Comparison of ENCODE assay signal across 1 cellular context in the genomic region with DNA sequence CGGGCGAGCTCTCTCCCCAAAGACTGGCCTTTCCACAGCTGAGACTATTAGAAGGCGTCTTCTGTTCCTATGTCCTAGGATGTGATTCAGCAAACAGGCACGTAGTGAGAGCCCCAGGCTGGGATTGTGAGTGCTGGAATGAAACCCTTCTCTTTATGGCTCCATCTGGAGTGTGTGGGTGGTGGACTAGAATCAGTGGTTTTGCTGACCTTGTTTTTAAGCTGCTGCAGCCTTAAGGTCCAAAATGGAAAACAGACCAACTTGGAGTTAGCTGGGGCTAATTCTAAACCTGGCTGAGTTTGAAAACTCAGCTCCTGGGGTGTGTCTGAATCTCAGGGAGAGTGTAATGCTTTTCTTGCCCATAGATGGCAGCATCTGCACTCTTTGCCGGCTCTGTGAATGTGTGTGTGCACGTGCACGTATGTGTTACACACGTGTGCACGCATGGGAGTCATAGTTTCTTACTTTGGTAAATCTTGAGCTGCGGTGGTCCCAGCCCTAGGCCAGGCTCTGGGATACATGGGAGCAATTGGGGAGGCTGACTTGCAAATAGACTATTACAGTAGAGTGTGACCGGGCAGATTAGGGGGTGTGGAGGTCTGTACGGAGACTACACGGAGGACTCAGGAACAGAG.
TF ChIP-seq lines count a peak whose summit lies in the region.

No MANE protein-coding gene starts in this region.

TF ChIP-seq in K562, 482 proteins besides CTCF, POLR2A, EP300 and RAD21 (continued from another document and continues in another):
- TF ChIP-seq, protein P1, sequence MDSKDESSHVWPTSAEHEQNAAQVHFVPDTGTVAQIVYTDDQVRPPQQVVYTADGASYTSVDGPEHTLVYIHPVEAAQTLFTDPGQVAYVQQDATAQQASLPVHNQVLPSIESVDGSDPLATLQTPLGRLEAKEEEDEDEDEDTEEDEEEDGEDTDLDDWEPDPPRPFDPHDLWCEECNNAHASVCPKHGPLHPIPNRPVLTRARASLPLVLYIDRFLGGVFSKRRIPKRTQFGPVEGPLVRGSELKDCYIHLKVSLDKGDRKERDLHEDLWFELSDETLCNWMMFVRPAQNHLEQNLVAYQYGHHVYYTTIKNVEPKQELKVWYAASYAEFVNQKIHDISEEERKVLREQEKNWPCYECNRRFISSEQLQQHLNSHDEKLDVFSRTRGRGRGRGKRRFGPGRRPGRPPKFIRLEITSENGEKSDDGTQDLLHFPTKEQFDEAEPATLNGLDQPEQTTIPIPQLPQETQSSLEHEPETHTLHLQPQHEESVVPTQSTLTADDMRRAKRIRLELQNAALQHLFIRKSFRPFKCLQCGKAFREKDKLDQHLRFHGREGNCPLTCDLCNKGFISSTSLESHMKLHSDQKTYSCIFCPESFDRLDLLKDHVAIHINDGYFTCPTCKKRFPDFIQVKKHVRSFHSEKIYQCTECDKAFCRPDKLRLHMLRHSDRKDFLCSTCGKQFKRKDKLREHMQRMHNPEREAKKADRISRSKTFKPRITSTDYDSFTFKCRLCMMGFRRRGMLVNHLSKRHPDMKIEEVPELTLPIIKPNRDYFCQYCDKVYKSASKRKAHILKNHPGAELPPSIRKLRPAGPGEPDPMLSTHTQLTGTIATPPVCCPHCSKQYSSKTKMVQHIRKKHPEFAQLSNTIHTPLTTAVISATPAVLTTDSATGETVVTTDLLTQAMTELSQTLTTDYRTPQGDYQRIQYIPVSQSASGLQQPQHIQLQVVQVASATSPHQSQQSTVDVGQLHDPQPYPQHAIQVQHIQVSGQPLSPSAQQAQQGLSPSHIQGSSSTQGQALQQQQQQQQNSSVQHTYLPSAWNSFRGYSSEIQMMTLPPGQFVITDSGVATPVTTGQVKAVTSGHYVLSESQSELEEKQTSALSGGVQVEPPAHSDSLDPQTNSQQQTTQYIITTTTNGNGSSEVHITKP (IDR thresholded peaks at IDR 0.05; ENCODE audit: partially characterized antibody) = no peak
- TF ChIP-seq, protein P2, sequence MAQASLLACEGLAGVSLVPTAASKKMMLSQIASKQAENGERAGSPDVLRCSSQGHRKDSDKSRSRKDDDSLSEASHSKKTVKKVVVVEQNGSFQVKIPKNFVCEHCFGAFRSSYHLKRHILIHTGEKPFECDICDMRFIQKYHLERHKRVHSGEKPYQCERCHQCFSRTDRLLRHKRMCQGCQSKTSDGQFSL (CRISPR knock-in tag; IDR thresholded peaks at IDR 0.05) = no peak
- TF ChIP-seq, protein P2 (tag; IDR thresholded peaks at IDR 0.05) = no peak
- peak; percentile 32; the same call in 1 of the 2 replicates for TF ChIP-seq JUND (IDR thresholded peaks at IDR 0.05; ENCODE audit: borderline replicate concordance, low read depth, low read length)
- peak; percentile 51; the same call in 2 of the 3 replicates for TF ChIP-seq JUND (tag; IDR thresholded peaks at IDR 0.05; ENCODE audit: borderline replicate concordance, low read depth, low read length)
- peak; percentile 9 to 63; a peak in 1 of 4 replicates for TF ChIP-seq TEAD1 (CRISPR knock-in tag; IDR thresholded peaks at IDR 0.05)
- TF ChIP-seq STAG1 (CRISPR knock-in tag; IDR thresholded peaks at IDR 0.05; ENCODE audit: borderline replicate concordance) = no peak
- TF ChIP-seq, protein P3, sequence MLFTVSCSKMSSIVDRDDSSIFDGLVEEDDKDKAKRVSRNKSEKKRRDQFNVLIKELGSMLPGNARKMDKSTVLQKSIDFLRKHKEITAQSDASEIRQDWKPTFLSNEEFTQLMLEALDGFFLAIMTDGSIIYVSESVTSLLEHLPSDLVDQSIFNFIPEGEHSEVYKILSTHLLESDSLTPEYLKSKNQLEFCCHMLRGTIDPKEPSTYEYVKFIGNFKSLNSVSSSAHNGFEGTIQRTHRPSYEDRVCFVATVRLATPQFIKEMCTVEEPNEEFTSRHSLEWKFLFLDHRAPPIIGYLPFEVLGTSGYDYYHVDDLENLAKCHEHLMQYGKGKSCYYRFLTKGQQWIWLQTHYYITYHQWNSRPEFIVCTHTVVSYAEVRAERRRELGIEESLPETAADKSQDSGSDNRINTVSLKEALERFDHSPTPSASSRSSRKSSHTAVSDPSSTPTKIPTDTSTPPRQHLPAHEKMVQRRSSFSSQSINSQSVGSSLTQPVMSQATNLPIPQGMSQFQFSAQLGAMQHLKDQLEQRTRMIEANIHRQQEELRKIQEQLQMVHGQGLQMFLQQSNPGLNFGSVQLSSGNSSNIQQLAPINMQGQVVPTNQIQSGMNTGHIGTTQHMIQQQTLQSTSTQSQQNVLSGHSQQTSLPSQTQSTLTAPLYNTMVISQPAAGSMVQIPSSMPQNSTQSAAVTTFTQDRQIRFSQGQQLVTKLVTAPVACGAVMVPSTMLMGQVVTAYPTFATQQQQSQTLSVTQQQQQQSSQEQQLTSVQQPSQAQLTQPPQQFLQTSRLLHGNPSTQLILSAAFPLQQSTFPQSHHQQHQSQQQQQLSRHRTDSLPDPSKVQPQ (CRISPR knock-in tag; IDR thresholded peaks at IDR 0.05; ENCODE audit: borderline replicate concordance) = peak; percentile 90
- TF ChIP-seq CEBPB (tag; IDR thresholded peaks at IDR 0.05) = no peak
- no peak for TF ChIP-seq FOXJ3 (CRISPR knock-in tag; IDR thresholded peaks at IDR 0.05)
- peak; percentile 49; the same call in 1 of the 2 replicates for TF ChIP-seq ATF7 (IDR thresholded peaks at IDR 0.05)
- TF ChIP-seq NBN (IDR thresholded peaks at IDR 0.05; ENCODE audit: low read depth) = peak; percentile 67; the same call in 1 of the 2 replicates
- TF ChIP-seq ZNF436 (CRISPR knock-in tag; IDR thresholded peaks at IDR 0.05) = no peak
- TF ChIP-seq FOXK2 (conservative IDR thresholded peaks at IDR 0.05 in 1 of 2, IDR thresholded peaks at IDR 0.05 in 1 of 2; ENCODE audit: low read depth in 2 of 2) = peak in 1 of 2 experiments; percentile 73; a peak in 2 of 4 replicates
- TF ChIP-seq FOXK1 (CRISPR knock-in tag; IDR thresholded peaks at IDR 0.05; ENCODE audit: borderline replicate concordance) = peak; percentile 90
- TF ChIP-seq HNRNPUL1 (IDR thresholded peaks at IDR 0.05; ENCODE audit: low read length) = no peak
- no peak for TF ChIP-seq SRSF9 (IDR thresholded peaks at IDR 0.05; ENCODE audit: borderline replicate concordance, low read depth, low read length)
- TF ChIP-seq ZKSCAN3 (CRISPR knock-in tag; IDR thresholded peaks at IDR 0.05) = no peak
- no peak for TF ChIP-seq TRIM28 (IDR thresholded peaks at IDR 0.05)
- TF ChIP-seq TBL1XR1 (IDR thresholded peaks at IDR 0.05; ENCODE audit: low read length in 2 of 2) = no peak
- TF ChIP-seq ZNF695 (CRISPR knock-in tag; IDR thresholded peaks at IDR 0.05) = no peak
- peak; percentile 17 for TF ChIP-seq ZNF146 (CRISPR knock-in tag; IDR thresholded peaks at IDR 0.05; ENCODE audit: unreplicated experiment)
- no peak for TF ChIP-seq SAP30 (IDR thresholded peaks at IDR 0.05; ENCODE audit: borderline replicate concordance, insufficient read depth, low read depth, low read length, poor library complexity, severe bottlenecking)
- no peak for TF ChIP-seq SMAD1 (IDR thresholded peaks at IDR 0.05; ENCODE audit: low read depth, low read length, partially characterized antibody)
- TF ChIP-seq HNRNPH1 (optimal IDR thresholded peaks at IDR 0.05; ENCODE audit: low read depth, low read length) = no peak
- peak; percentile 76; the same call in 1 of the 2 replicates for TF ChIP-seq ZNF232 (CRISPR knock-in tag; IDR thresholded peaks at IDR 0.05)
- TF ChIP-seq ZNF589 (CRISPR knock-in tag; IDR thresholded peaks at IDR 0.05; ENCODE audit: low read depth) = no peak
- peak; percentile 69; the same call in 1 of the 2 replicates for TF ChIP-seq CXXC5 (CRISPR knock-in tag; IDR thresholded peaks at IDR 0.05)
- TF ChIP-seq ZFX (CRISPR knock-in tag; IDR thresholded peaks at IDR 0.05) = peak; percentile 55; the same call in 1 of the 2 replicates
- TF ChIP-seq, protein P4, sequence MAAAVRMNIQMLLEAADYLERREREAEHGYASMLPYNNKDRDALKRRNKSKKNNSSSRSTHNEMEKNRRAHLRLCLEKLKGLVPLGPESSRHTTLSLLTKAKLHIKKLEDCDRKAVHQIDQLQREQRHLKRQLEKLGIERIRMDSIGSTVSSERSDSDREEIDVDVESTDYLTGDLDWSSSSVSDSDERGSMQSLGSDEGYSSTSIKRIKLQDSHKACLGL (CRISPR knock-in tag; IDR thresholded peaks at IDR 0.05; ENCODE audit: borderline replicate concordance, poor library complexity, severe bottlenecking) = peak; percentile 7
- TF ChIP-seq, protein P5, sequence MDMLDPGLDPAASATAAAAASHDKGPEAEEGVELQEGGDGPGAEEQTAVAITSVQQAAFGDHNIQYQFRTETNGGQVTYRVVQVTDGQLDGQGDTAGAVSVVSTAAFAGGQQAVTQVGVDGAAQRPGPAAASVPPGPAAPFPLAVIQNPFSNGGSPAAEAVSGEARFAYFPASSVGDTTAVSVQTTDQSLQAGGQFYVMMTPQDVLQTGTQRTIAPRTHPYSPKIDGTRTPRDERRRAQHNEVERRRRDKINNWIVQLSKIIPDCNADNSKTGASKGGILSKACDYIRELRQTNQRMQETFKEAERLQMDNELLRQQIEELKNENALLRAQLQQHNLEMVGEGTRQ (CRISPR knock-in tag; IDR thresholded peaks at IDR 0.05) = no peak; the same call in 1 of the 2 replicates
- TF ChIP-seq RBM39 (optimal IDR thresholded peaks at IDR 0.05; ENCODE audit: low read depth, low read length) = peak; percentile 33
- no peak for TF ChIP-seq ZNF175 (CRISPR knock-in tag; IDR thresholded peaks at IDR 0.05; ENCODE audit: low read depth)
- no peak for TF ChIP-seq ZNF408 (CRISPR knock-in tag; IDR thresholded peaks at IDR 0.05; ENCODE audit: low read depth)
- TF ChIP-seq NR4A1 (CRISPR knock-in tag; IDR thresholded peaks at IDR 0.05) = no peak
- 0 out of 2 replicates have a peak, but pooled peaks have one; percentile 51 for TF ChIP-seq NR4A1 (tag; IDR thresholded peaks at IDR 0.05)
- no peak for TF ChIP-seq CREB1 (IDR thresholded peaks at IDR 0.05)
- TF ChIP-seq CREB1 (CRISPR knock-in tag; IDR thresholded peaks at IDR 0.05) = 0 out of 2 replicates have a peak, but pooled peaks have one; percentile 46
- TF ChIP-seq ZNF830 (CRISPR knock-in tag; IDR thresholded peaks at IDR 0.05) = no peak
- TF ChIP-seq ILK (tag; IDR thresholded peaks at IDR 0.05; ENCODE audit: borderline replicate concordance, low read depth) = no peak
- no peak for TF ChIP-seq MAFG (tag; conservative IDR thresholded peaks at IDR 0.05)
- TF ChIP-seq ZNF445 (CRISPR knock-in tag; IDR thresholded peaks at IDR 0.05; ENCODE audit: low read depth) = no peak
- TF ChIP-seq, protein P6, sequence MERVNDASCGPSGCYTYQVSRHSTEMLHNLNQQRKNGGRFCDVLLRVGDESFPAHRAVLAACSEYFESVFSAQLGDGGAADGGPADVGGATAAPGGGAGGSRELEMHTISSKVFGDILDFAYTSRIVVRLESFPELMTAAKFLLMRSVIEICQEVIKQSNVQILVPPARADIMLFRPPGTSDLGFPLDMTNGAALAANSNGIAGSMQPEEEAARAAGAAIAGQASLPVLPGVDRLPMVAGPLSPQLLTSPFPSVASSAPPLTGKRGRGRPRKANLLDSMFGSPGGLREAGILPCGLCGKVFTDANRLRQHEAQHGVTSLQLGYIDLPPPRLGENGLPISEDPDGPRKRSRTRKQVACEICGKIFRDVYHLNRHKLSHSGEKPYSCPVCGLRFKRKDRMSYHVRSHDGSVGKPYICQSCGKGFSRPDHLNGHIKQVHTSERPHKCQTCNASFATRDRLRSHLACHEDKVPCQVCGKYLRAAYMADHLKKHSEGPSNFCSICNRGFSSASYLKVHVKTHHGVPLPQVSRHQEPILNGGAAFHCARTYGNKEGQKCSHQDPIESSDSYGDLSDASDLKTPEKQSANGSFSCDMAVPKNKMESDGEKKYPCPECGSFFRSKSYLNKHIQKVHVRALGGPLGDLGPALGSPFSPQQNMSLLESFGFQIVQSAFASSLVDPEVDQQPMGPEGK (CRISPR knock-in tag; IDR thresholded peaks at IDR 0.05; ENCODE audit: borderline replicate concordance) = no peak
- no peak for TF ChIP-seq ZNF174 (CRISPR knock-in tag; IDR thresholded peaks at IDR 0.05)
- TF ChIP-seq MIER1 (IDR thresholded peaks at IDR 0.05; ENCODE audit: low read depth) = no peak
- 0 out of 2 replicates have a peak, but pooled peaks have one; percentile 44 for TF ChIP-seq XRCC5 (IDR thresholded peaks at IDR 0.05; ENCODE audit: low read depth, low read length)
- no peak for TF ChIP-seq RBM22 (IDR thresholded peaks at IDR 0.05; ENCODE audit: low read depth, low read length, poor library complexity, severe bottlenecking)
- TF ChIP-seq DDX20 (tag; IDR thresholded peaks at IDR 0.05; ENCODE audit: low read depth) = no peak
- no peak for TF ChIP-seq ZNF780A (CRISPR knock-in tag; IDR thresholded peaks at IDR 0.05)
- TF ChIP-seq, protein P7, sequence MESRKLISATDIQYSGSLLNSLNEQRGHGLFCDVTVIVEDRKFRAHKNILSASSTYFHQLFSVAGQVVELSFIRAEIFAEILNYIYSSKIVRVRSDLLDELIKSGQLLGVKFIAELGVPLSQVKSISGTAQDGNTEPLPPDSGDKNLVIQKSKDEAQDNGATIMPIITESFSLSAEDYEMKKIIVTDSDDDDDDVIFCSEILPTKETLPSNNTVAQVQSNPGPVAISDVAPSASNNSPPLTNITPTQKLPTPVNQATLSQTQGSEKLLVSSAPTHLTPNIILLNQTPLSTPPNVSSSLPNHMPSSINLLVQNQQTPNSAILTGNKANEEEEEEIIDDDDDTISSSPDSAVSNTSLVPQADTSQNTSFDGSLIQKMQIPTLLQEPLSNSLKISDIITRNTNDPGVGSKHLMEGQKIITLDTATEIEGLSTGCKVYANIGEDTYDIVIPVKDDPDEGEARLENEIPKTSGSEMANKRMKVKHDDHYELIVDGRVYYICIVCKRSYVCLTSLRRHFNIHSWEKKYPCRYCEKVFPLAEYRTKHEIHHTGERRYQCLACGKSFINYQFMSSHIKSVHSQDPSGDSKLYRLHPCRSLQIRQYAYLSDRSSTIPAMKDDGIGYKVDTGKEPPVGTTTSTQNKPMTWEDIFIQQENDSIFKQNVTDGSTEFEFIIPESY (CRISPR knock-in tag; IDR thresholded peaks at IDR 0.05) = peak; percentile 70
- TF ChIP-seq, protein P8, sequence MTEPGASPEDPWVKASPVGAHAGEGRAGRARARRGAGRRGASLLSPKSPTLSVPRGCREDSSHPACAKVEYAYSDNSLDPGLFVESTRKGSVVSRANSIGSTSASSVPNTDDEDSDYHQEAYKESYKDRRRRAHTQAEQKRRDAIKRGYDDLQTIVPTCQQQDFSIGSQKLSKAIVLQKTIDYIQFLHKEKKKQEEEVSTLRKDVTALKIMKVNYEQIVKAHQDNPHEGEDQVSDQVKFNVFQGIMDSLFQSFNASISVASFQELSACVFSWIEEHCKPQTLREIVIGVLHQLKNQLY (CRISPR knock-in tag; conservative IDR thresholded peaks at IDR 0.05) = peak; percentile 48 to 90; a peak in 2 of 4 replicates
- TF ChIP-seq STAT5B (CRISPR knock-in tag; IDR thresholded peaks at IDR 0.05) = peak; percentile 40; the same call in 1 of the 2 replicates
